ENCODE assay signal across 9 cellular contexts in genomic region chr15:45307230-45307924, GRCh38. TPM values are rescaled to one million over a fixed set of nuclear protein-coding genes. Genes with fewer than 3 reads are reported as not detected.
DNase-seq lines count a peak whose midpoint lies in the region; ATAC-seq and TF ChIP-seq lines count a peak whose summit lies in the region.
"Had no signal": no experiment of that assay in that cellular context is flagged by ENCODE, and none has a peak within 500 bp of the region (broad histone marks: within the 10 kb centered on the region; RNA-seq: fewer than 3 reads in every experiment).

No MANE protein-coding gene starts in this region.

- WGBS in heart right ventricle, 2 donors = 39 to 50% methylated on average over 5 of the region's 5 CpGs

- POLR2A ChIA-PET in activated naive CD8-positive, alpha-beta T cell treated with anti-CD3 and anti-CD28 coated beads, Interleukin-2, amount 10 ng/mL, durations not matched to agents 7 days and 5 days (lab: Charles Lee) = no interaction called here

- H3K4me3 Mint-ChIP-seq in IgD-negative memory B cell = peak overlapping the region in 3 of 4 donors; percentile 22 to 87 (median 78)
- peak overlapping the region; percentile 74 for H3K4me3 Mint-ChIP-seq in activated naive CD8-positive, alpha-beta T cell treated with anti-CD3 and anti-CD28 coated beads, Interleukin-2, amount 10 ng/mL, durations not matched to agents 7 days and 5 days

- peaks cover 0 to 3% (median 2%) of the 10 kb centered on the region in 3 donors for H3K9me3 Mint-ChIP-seq in IgD-negative memory B cell
- peaks cover 1% of the 10 kb centered on the region for H3K9me3 Mint-ChIP-seq in activated naive CD8-positive, alpha-beta T cell treated with anti-CD3 and anti-CD28 coated beads, Interleukin-2, amount 10 ng/mL, durations not matched to agents 7 days and 5 days

- H3K36me3 ChIP-seq in heart right ventricle = no peaks in the 10 kb centered on the region

- H3K4me1 ChIP-seq in heart right ventricle = peaks cover 0 to 12% (median 0%) of the 10 kb centered on the region in 9 donors

- peaks cover 13% of the 10 kb centered on the region for H3K27me3 Mint-ChIP-seq in IgD-negative memory B cell
- peaks cover 22% of the 10 kb centered on the region for H3K27me3 Mint-ChIP-seq in activated naive CD8-positive, alpha-beta T cell treated with anti-CD3 and anti-CD28 coated beads, Interleukin-2, amount 10 ng/mL, durations not matched to agents 7 days and 5 days

- peaks cover 0 to 12% (median 3%) of the 10 kb centered on the region in 7 donors for H3K27me3 ChIP-seq in heart right ventricle

- H3K9me3 ChIP-seq in heart right ventricle = peaks cover 0 to 12% (median 0%) of the 10 kb centered on the region in 11 donors

- H3K27ac Mint-ChIP-seq in IgD-negative memory B cell = no peak overlapping the region
- H3K27ac Mint-ChIP-seq in activated naive CD8-positive, alpha-beta T cell treated with anti-CD3 and anti-CD28 coated beads, Interleukin-2, amount 10 ng/mL, durations not matched to agents 7 days and 5 days = no peak overlapping the region

- peak; percentile 63 for ATAC-seq in activated naive CD8-positive, alpha-beta T cell treated with anti-CD3 and anti-CD28 coated beads, Interleukin-2, amount 10 ng/mL, durations not matched to agents 7 days and 5 days (ENCODE audit: low read depth)
- ATAC-seq in heart right ventricle = peak in 7 of 8 donors; percentile 42 to 72 (median 59)

- peaks cover 0 to 6% (median 4%) of the 10 kb centered on the region in 3 donors for H3K4me1 Mint-ChIP-seq in IgD-negative memory B cell
- peaks cover 8% of the 10 kb centered on the region for H3K4me1 Mint-ChIP-seq in activated naive CD8-positive, alpha-beta T cell treated with anti-CD3 and anti-CD28 coated beads, Interleukin-2, amount 10 ng/mL, durations not matched to agents 7 days and 5 days

- intact Hi-C loops in heart right ventricle (cut with DNase I) = loop anchor here (1.0 to 5.0 kb wide), 7 partner anchors 90 to 150 kb away; a partner anchor contains a TSS

- peak overlapping the region in 3 of 10 donors; percentile 2 to 36 (median 16) for H3K27ac ChIP-seq in heart right ventricle

- peaks cover 3% of the 10 kb centered on the region for H3K36me3 Mint-ChIP-seq in IgD-negative memory B cell
- no peaks in the 10 kb centered on the region for H3K36me3 Mint-ChIP-seq in activated naive CD8-positive, alpha-beta T cell treated with anti-CD3 and anti-CD28 coated beads, Interleukin-2, amount 10 ng/mL, durations not matched to agents 7 days and 5 days

- H3K4me3 ChIP-seq in heart right ventricle (peak overlapping the region in 6 of 10 donors; percentile 16 to 36 (median 22)), skeletal muscle cell (ENCODE audit: low read depth, low read length) (no peak overlapping the region)

- peak in 8 of 9 donors; percentile 36 to 76 (median 64) for TF ChIP-seq CTCF in heart right ventricle (IDR thresholded peaks at IDR 0.05)

- peak; percentile 2 for DNase-seq in NCI-H1092 treated with DMSO at 0.1 percent for 48 hours (lab: John Stamatoyannopoulos, UW)
- no peak for DNase-seq in NCI-H1092 (lab: John Stamatoyannopoulos, UW)
- no peak for DNase-seq in activated naive CD8-positive, alpha-beta T cell treated with anti-CD3 and anti-CD28 coated beads, Interleukin-2, amount 10 ng/mL, durations not matched to agents 7 days and 5 days
- peak in 1 of 2 donors; percentile 16 for DNase-seq in heart right ventricle
- peak; percentile 7 for DNase-seq in skeletal muscle cell (ENCODE audit: low read depth)
- no peak for DNase-seq in stimulated activated CD4-positive, alpha-beta T cell treated with anti-CD3 and anti-CD28 coated beads, Interleukin-15, amount 100 ng/mL, for 24 hours
- DNase-seq in activated CD4-positive, alpha-beta T cell treated with anti-CD3 and anti-CD28 coated beads, Interleukin-2, amount 50 U/mL, for 48 hours = no peak

RNA-seq across cellular contexts. Expression of gene SLC28A2, which starts 55.3 kb away (rescaled TPM):
- polyA plus RNA-seq in IgD-negative memory B cell (not detected), heart right ventricle (not detected)
- total RNA-seq in activated naive CD8-positive, alpha-beta T cell treated with anti-CD3 and anti-CD28 coated beads, Interleukin-2, amount 10 ng/mL, durations not matched to agents 7 days and 5 days = not detected
- not detected for total RNA-seq in heart right ventricle
- total RNA-seq: urinary bladder had no signal
- polyA plus RNA-seq: urinary bladder had no signal

Comparison
In these comparisons a context has a peak if more than half of its experiments do, and no peak if none do; other contexts are left out.
1. DNase-seq: peak in NCI-H1092 treated with DMSO at 0.1 percent for 48 hours (single experiment) and skeletal muscle cell (single experiment); none in NCI-H1092 (single experiment), activated naive CD8-positive, alpha-beta T cell treated with anti-CD3 and anti-CD28 coated beads, Interleukin-2, amount 10 ng/mL, durations not matched to agents 7 days and 5 days (single experiment), stimulated activated CD4-positive, alpha-beta T cell treated with anti-CD3 and anti-CD28 coated beads, Interleukin-15, amount 100 ng/mL, for 24 hours (single experiment) and activated CD4-positive, alpha-beta T cell treated with anti-CD3 and anti-CD28 coated beads, Interleukin-2, amount 50 U/mL, for 48 hours (0 of 2).